In the genomic region with DNA sequence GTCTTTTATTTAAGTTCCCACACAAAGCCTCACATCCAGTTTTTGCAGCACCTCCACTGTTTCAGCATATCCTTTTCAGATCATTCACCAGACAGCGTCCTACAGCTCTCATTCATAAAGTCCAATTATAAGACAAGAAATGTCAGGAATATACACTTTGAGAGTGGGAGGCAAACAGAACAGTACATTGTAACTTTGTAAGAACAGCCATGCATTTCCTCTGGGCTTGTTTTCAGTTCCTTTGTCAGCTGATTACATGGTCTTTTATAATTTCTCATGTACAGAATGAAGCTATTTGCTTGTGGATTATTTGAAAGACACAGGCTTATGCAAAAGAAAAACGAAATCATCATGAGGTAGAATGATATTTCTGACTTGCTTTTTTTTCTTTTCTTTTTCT, we compare ENCODE assay signal across 21 cellular contexts.
DNase-seq lines count a peak whose midpoint lies in the region; ATAC-seq, FAIRE-seq and TF ChIP-seq lines count a peak whose summit lies in the region.
"Had no signal": no experiment of that assay in that cellular context is flagged by ENCODE, and none has a peak within 500 bp of the region (broad histone marks: within the 10 kb centered on the region; RNA-seq: fewer than 3 reads in every experiment).

No MANE protein-coding gene starts in this region.

- no peak for ATAC-seq in GM12878
- ATAC-seq: Right ventricle myocardium inferior had no signal

- TF ChIP-seq POLR2A in GM12878 (IDR thresholded peaks at IDR 0.05; ENCODE audit: low read depth, low read length) = no peak
- TF ChIP-seq POLR2A in lower leg skin (IDR thresholded peaks at IDR 0.05) = no peak

- H2AFZ ChIP-seq in OCI-LY1 (ENCODE audit: low read length) (no peak overlapping the region), GM12878 (ENCODE audit: control insufficient read depth, low read depth, low read length) (no peak overlapping the region)
- H2AFZ ChIP-seq: GM23338 had no signal

- SMC1A ChIA-PET in GM12878 (lab: Charles Lee; ENCODE audit: uncharacterized antibody, unreplicated experiment) = no interaction called here

- H3K4me2 ChIP-seq in OCI-LY1 (ENCODE audit: low read length) (no peak overlapping the region), GM12878 (ENCODE audit: control insufficient read depth, insufficient read depth) (0 out of 2 replicates have a peak overlapping the region, but pooled peaks have one; percentile 3)
- H3K4me2 ChIP-seq: GM23338 had no signal

- H4K20me1 ChIP-seq in OCI-LY1 (ENCODE audit: insufficient read depth, low read length) (no peaks in the 10 kb centered on the region), GM12878 (ENCODE audit: control insufficient read depth, insufficient read depth) (no peaks in the 10 kb centered on the region)

- H3K4me3 ChIP-seq in OCI-LY1 (ENCODE audit: low read depth, low read length, poor library complexity, severe bottlenecking) = no peak overlapping the region
- H3K4me3 ChIP-seq in GM12878 = no peak overlapping the region
- no peak overlapping the region for H3K4me3 ChIP-seq in iPS-20b (ENCODE audit: low read length)
- H3K4me3 ChIP-seq in lower leg skin (ENCODE audit: low read depth, poor library complexity, severe bottlenecking) = no peak overlapping the region
- H3K4me3 ChIP-seq: GM23338, HAP-1, SJCRH30 had no signal

- 43% methylated on average over 2 of the region's 2 CpGs for WGBS in GM12878 (ENCODE audit: insufficient coverage, insufficient replicate concordance, low lambda C conversion rate, missing lambda C conversion rate)
- WGBS in lower leg skin, 2 donors = 57 to 62% methylated on average over 2 of the region's 2 CpGs

- H3K9me2 ChIP-seq in OCI-LY1 (ENCODE audit: low read depth, low read length) = no peaks in the 10 kb centered on the region

- POLR2A ChIA-PET in GM12878 (lab: Charles Lee) = no interaction called here

- FAIRE-seq in GM12878 (lab: Jason Lieb, UNC) = no peak

- in situ Hi-C loops in GM12878 (cut with MboI) = no loop called here

- no peak for TF ChIP-seq EP300 in GM12878 (IDR thresholded peaks at IDR 0.05; ENCODE audit: borderline replicate concordance in 1 of 2, control insufficient read depth in 1 of 2, low read depth in 2 of 2, low read length in 2 of 2)

- TF ChIP-seq CTCF in OCI-LY1 (IDR thresholded peaks at IDR 0.05; ENCODE audit: low read length) (no peak), GM12878 (IDR thresholded peaks at IDR 0.05 in 2 of 3, conservative IDR thresholded peaks at IDR 0.05 in 1 of 3; ENCODE audit: control insufficient read depth in 2 of 3, extremely low read depth in 1 of 3, insufficient read depth in 1 of 3, low read depth in 3 of 3, low read length in 3 of 3) (no peak), lower leg skin (IDR thresholded peaks at IDR 0.05) (no peak)

- peaks cover 11% of the 10 kb centered on the region; the same call in 1 of the 2 replicates for H3F3A ChIP-seq in OCI-LY1 (ENCODE audit: insufficient read depth, low read length)

- no peak for TF ChIP-seq RAD21 in GM12878 (IDR thresholded peaks at IDR 0.05; ENCODE audit: insufficient read depth, low read depth, low read length)

- BruUV-seq in GM12878 (replicated peaks; lab: Mats Ljungman, UMichigan) = no TSS peak

- H3K79me2 ChIP-seq in OCI-LY1 (ENCODE audit: insufficient read depth, low read length) = no peaks in the 10 kb centered on the region
- H3K79me2 ChIP-seq in GM12878 (ENCODE audit: control insufficient read depth, insufficient read depth, low read length) = no peaks in the 10 kb centered on the region

- intact Hi-C loops in GM12878 (cut with micrococcal nuclease; ENCODE audit: unreplicated experiment) (no loop called here), lower leg skin (cut with DNase I; ENCODE audit: low total_unique reads) (no loop called here)

- peaks cover 77% of the 10 kb centered on the region for H3K4me1 ChIP-seq in OCI-LY1 (ENCODE audit: insufficient read depth, low read length, severe bottlenecking)
- H3K4me1 ChIP-seq in GM12878 (ENCODE audit: control insufficient read depth, insufficient read depth, low read length) = no peaks in the 10 kb centered on the region
- peaks cover 20% of the 10 kb centered on the region for H3K4me1 ChIP-seq in iPS-20b (ENCODE audit: insufficient read depth, low read length)
- H3K4me1 ChIP-seq: SJCRH30 had no signal

- H3K9me3 ChIP-seq in OCI-LY1 (ENCODE audit: low read length) (no peaks in the 10 kb centered on the region), GM12878 (replicated peaks; ENCODE audit: control insufficient read depth, insufficient read depth, low read length) (no peaks in the 10 kb centered on the region), iPS-20b (ENCODE audit: insufficient read depth, low read depth, low read length) (no peaks in the 10 kb centered on the region)
- H3K9me3 ChIP-seq: HAP-1, SJCRH30 had no signal

- no peaks in the 10 kb centered on the region for H3K36me3 ChIP-seq in OCI-LY1 (ENCODE audit: insufficient read depth, low read length)
- no peaks in the 10 kb centered on the region for H3K36me3 ChIP-seq in GM12878 (ENCODE audit: control insufficient read depth in 2 of 2, insufficient read depth in 2 of 2, low read length in 1 of 2)
- H3K36me3 ChIP-seq in iPS-20b (ENCODE audit: insufficient read depth, low read depth, low read length) = no peaks in the 10 kb centered on the region
- H3K36me3 ChIP-seq: HAP-1, SJCRH30 had no signal

- H3K27ac ChIP-seq in OCI-LY1 (ENCODE audit: low read depth, low read length, poor library complexity, severe bottlenecking) (peak overlapping the region; percentile 85), GM12878 (ENCODE audit: control insufficient read depth, insufficient read depth) (no peak overlapping the region), iPS-20b (ENCODE audit: low read length) (no peak overlapping the region)
- H3K27ac ChIP-seq: SJCRH30 had no signal

- RAD21 ChIA-PET in GM12878 (lab: Charles Lee; ENCODE audit: unreplicated experiment) = no interaction called here

- peak; percentile 80 for DNase-seq in COLO829 (ENCODE audit: low spot score)
- no peak for DNase-seq in GM12878 (ENCODE audit: low read depth, low spot score)
- DNase-seq in lower leg skin (ENCODE audit: low spot score in 2 of 2) = no peak
- no peak for DNase-seq in SW 1271 (lab: John Stamatoyannopoulos, UW)
- DNase-seq in occipital lobe (lab: John Stamatoyannopoulos, UW) = no peak
- no peak for DNase-seq in stimulated activated CD8-positive, alpha-beta memory T cell treated with anti-CD3 and anti-CD28 coated beads, Interleukin-4, amount 100 ng/mL, for 48 hours
- DNase-seq: 8988T, DMS153, DND-41, HFFc6, NCI-H1048, NCI-H1417, NCI-H1930, NCI-H446 treated with DMSO at 0.1 percent for 48 hours, NCI-H526 treated with DMSO at 0.1 percent for 48 hours, SJCRH30 had no signal

- CTCF ChIA-PET in GM12878 (lab: Yijun Ruan, JAX) = no interaction called here

- H3K9ac ChIP-seq in OCI-LY1 (ENCODE audit: low read length) (peak overlapping the region; percentile 8), GM12878 (ENCODE audit: control insufficient read depth, insufficient read depth, low read length) (no peak overlapping the region), iPS-20b (ENCODE audit: low read depth, low read length) (peak overlapping the region; percentile 3; the same call in 1 of the 2 replicates)

- H3K27me3 ChIP-seq in OCI-LY1 (ENCODE audit: insufficient read depth, low read length) (no peaks in the 10 kb centered on the region), GM12878 (replicated peaks in 1 of 2; ENCODE audit: control insufficient read depth in 2 of 2, insufficient read depth in 2 of 2, low read length in 1 of 2) (no peaks in the 10 kb centered on the region), iPS-20b (ENCODE audit: insufficient read depth, low read length) (no peaks in the 10 kb centered on the region)
- H3K27me3 ChIP-seq: SJCRH30 had no signal

TF ChIP-seq in GM12878, 131 proteins besides CTCF, POLR2A, EP300 and RAD21:
- no peak for TF ChIP-seq SMARCA5 (IDR thresholded peaks at IDR 0.05)
- TF ChIP-seq SPI1 (IDR thresholded peaks at IDR 0.05; ENCODE audit: borderline replicate concordance, insufficient read depth, low read depth, low read length) = 0 out of 2 replicates have a peak, but pooled peaks have one; percentile 6
TF ChIP-seq in GM12878: peak in this region for 1.
